ENCODE assay signal across 34 cellular contexts in the genomic region with DNA sequence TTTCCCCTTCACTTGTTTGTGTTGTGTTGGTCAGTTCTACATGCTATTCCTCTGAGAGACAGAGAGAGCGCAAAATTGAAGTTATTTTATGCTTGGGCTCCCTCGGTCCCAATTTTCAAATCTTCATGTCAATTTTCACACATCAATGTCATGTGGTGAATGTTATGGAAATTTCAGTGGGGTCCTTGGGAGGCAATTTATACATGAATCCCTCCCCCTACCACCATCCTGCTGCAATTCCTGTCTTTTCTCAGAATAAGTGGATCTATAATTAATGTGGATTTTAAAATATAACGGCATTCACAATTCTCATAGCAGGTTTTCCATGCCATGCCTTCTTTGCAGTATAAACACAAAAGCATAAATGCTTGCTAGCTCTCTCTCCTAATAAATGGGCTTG.
"Had no signal": no experiment of that assay in that cellular context is flagged by ENCODE, and none has a peak within 500 bp of the region (broad histone marks: within the 10 kb centered on the region; RNA-seq: fewer than 3 reads in every experiment).

No MANE protein-coding gene starts in this region.

- H3K27me3 ChIP-seq: MG63 had no signal

- H3K9me3 ChIP-seq: MG63 had no signal

- H3K4me3 ChIP-seq: MG63 had no signal

- DNase-seq: Karpas-422, Kasumi-1, MG63, MM.1S, MV-4-11, NCI-H1048, NCI-H1092, NCI-H1092 treated with DMSO at 0.1 percent for 48 hours, NCI-H1105, NCI-H1105 treated with DMSO at 0.1 percent for 48 hours, NCI-H1417, NCI-H1417 treated with DMSO at 0.1 percent for 48 hours, NCI-H1436, NCI-H1436 treated with DMSO at 0.1 percent for 48 hours, NCI-H146, NCI-H1694, NCI-H1694 treated with DMSO at 0.1 percent for 48 hours, NCI-H187, NCI-H187 treated with DMSO at 0.1 percent for 48 hours, NCI-H1930, NCI-H2029, NCI-H2029 treated with DMSO at 0.1 percent for 48 hours, NCI-H2081, NCI-H2081 treated with DMSO at 0.1 percent for 48 hours, NCI-H2107, NCI-H2171, NCI-H2171 treated with DMSO at 0.1 percent for 48 hours, NCI-H226, NCI-H345, NCI-H446, NCI-H446 treated with DMSO at 0.1 percent for 48 hours, NCI-H510A, NCI-H510A treated with DMSO at 0.1 percent for 48 hours, NCI-H524 had no signal

- H3K36me3 ChIP-seq: MG63 had no signal
